ENCODE assay signal across 10 cellular contexts in the genomic region with DNA sequence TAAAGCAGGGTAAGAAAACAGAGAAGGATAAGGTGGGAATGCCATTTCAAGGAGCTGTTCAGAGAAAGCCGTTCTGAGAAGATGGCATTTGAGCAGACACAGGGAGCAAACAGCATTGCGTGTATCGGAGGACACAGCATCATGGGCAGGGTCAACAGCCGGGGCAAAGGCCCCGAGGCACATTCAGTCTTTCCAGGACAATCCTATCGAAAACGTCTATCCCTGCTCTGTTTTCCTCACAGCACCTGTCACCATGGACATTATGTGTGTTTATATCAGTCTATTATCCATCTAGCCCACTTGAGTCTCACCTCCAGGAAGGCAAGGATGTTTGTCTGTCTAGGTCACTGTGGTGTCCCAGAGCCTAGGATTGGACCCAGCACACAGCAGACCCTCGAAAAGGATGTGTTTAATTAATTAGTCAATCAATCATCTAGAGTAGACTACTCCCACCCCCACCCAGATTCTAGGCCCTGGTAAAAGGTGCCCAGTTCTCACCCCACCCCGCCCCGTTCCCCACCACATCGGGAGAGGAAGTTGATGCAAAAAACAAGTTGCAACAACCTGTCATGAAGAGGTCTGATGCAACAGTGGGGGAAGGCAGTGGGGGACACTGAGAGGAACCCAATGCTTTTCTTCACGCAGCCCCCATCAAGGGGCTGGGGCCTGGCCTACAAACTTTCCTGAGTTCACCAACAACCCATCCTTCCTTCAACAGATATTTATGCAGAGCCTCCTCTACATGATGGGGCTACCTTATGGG.
A peak's percentile ranks its signal among the peaks of the same experiment; 100 is the strongest.
DNase-seq lines count a peak whose midpoint lies in the region; ATAC-seq, FAIRE-seq and TF ChIP-seq lines count a peak whose summit lies in the region.
"Had no signal": no experiment of that assay in that cellular context is flagged by ENCODE, and none has a peak within 500 bp of the region (broad histone marks: within the 10 kb centered on the region; RNA-seq: fewer than 3 reads in every experiment).

No MANE protein-coding gene starts in this region.

- CTCF ChIA-PET in HepG2 (lab: Yijun Ruan, JAX; ENCODE audit: low intra/inter-chr PET ratio, low total read pairs), result no interaction called here

- no peak overlapping the region for H3K4me3 ChIP-seq in right atrium auricular region
- H3K4me3 ChIP-seq in HepG2 (replicated peaks in 1 of 3; ENCODE audit: insufficient read depth in 1 of 3, low read depth in 2 of 3, low read length in 3 of 3), result no peak overlapping the region
- H3K4me3 ChIP-seq in kidney (ENCODE audit: low read length in 2 of 2), result no peak overlapping the region

- TF ChIP-seq CTCF in right atrium auricular region (IDR thresholded peaks at IDR 0.05), result no peak
- no peak for TF ChIP-seq CTCF in HepG2 (CRISPR knock-in tag; IDR thresholded peaks at IDR 0.05)
- TF ChIP-seq CTCF in kidney (IDR thresholded peaks at IDR 0.05; ENCODE audit: borderline replicate concordance, extremely low read depth, insufficient read depth), result no peak

- TF ChIP-seq RAD21 in HepG2 (CRISPR knock-in tag; IDR thresholded peaks at IDR 0.05), result no peak

- H3K9ac ChIP-seq in HepG2 (ENCODE audit: insufficient read depth, low read depth, low read length), result no peak overlapping the region
- H3K9ac ChIP-seq in kidney (ENCODE audit: low read length in 2 of 2), result no peak overlapping the region

- intact Hi-C loops in Right ventricle myocardium inferior (cut with DNase I) (loop anchor here (5.0 kb wide), 1 partner anchor 66 kb away; a partner anchor contains a TSS), HepG2 (cut with micrococcal nuclease; ENCODE audit: unreplicated experiment) (no loop called here), kidney (cut with DNase I) (no loop called here)

- H3K36me3 ChIP-seq in right atrium auricular region (no peaks in the 10 kb centered on the region), HepG2 (replicated peaks in 1 of 2; ENCODE audit: control insufficient read depth in 1 of 2, insufficient read depth in 2 of 2, low read length in 2 of 2) (no peaks in the 10 kb centered on the region), kidney (ENCODE audit: control insufficient read depth in 1 of 2, insufficient read depth in 2 of 2, low read length in 2 of 2) (no peaks in the 10 kb centered on the region)

- POLR2A ChIA-PET in HepG2 (lab: Yijun Ruan, JAX), result no interaction called here

- H3K4me2 ChIP-seq in HepG2 (ENCODE audit: low read depth, low read length), result no peak overlapping the region

- in situ Hi-C loops in HepG2 (cut with HindIII; ENCODE audit: extremely low pct_ligation_motif_present, low pct_unique_long_range_greater_than_20kb), result no loop called here

- no peak overlapping the region for H2AFZ ChIP-seq in HepG2 (ENCODE audit: low read length)

- H3K27ac ChIP-seq in right atrium auricular region (peak overlapping the region in 1 of 2 donors; percentile 55), HepG2 (ENCODE audit: extremely low read length, insufficient read depth, low read length) (no peak overlapping the region), kidney (ENCODE audit: low read depth in 2 of 2, low read length in 2 of 2) (peak overlapping the region in 1 of 2 donors; percentile 45)

- no peaks in the 10 kb centered on the region for H3K79me2 ChIP-seq in HepG2 (ENCODE audit: insufficient read depth, low read length)

- H3K9me3 ChIP-seq in right atrium auricular region, result no peaks in the 10 kb centered on the region
- H3K9me3 ChIP-seq in HepG2 (ENCODE audit: low read length), result 0 out of 2 replicates have a peak, but pooled peaks cover 4% of the 10 kb centered on the region
- H3K9me3 ChIP-seq in kidney (ENCODE audit: control insufficient read depth in 1 of 2, low read length in 2 of 2), result no peaks in the 10 kb centered on the region

- WGBS in HepG2 (ENCODE audit: low lambda C conversion rate), result 25% methylated on average over 12 of the region's 12 CpGs

- H3K27me3 ChIP-seq in right atrium auricular region (no peaks in the 10 kb centered on the region), HepG2 (ENCODE audit: control insufficient read depth in 1 of 2, insufficient read depth in 2 of 2, low read length in 2 of 2) (peaks cover 7 to 32% of the 10 kb centered on the region in 2 experiments; a peak in 4 of 5 replicates)

- FAIRE-seq in HepG2 (lab: Jason Lieb, UNC) (no peak), urothelium cell line (lab: Jason Lieb, UNC) (peak; percentile 61), kidney (lab: Jason Lieb, UNC) (no peak)
- FAIRE-seq: islet of Langerhans had no signal

- no peak for ATAC-seq in Right ventricle myocardium inferior
- ATAC-seq in HepG2, result no peak
- ATAC-seq in HG02798 (IDR thresholded peaks at IDR 0.05; ENCODE audit: poor library complexity, unreplicated experiment), result no peak

- DNase-seq in Right ventricle myocardium inferior (ENCODE audit: missing footprints) (peak; percentile 81), right atrium auricular region (ENCODE audit: low spot score) (no peak), HepG2 (ENCODE audit: low spot score) (no peak), urothelium cell line (ENCODE audit: low spot score) (no peak), kidney (no peak), NCI-H2196 (lab: John Stamatoyannopoulos, UW; ENCODE audit: unreplicated experiment) (no peak)
- DNase-seq in activated T-helper 9 cell treated with anti-CD3 and anti-CD28 coated beads, Interleukin-2, amount 50 U/mL, for 16 hours (ENCODE audit: low read depth), result peak; percentile 37
- DNase-seq: NCI-H1105 had no signal

- no peak for TF ChIP-seq POLR2A in HepG2 (IDR thresholded peaks at IDR 0.05; ENCODE audit: insufficient read depth in 1 of 2, low read depth in 2 of 2, low read length in 2 of 2)

- peaks cover 0 to 20% of the 10 kb centered on the region in 2 donors for H3K4me1 ChIP-seq in right atrium auricular region
- H3K4me1 ChIP-seq in HepG2 (ENCODE audit: insufficient read depth, low read length), result no peaks in the 10 kb centered on the region
- H3K4me1 ChIP-seq in kidney (ENCODE audit: control insufficient read depth in 1 of 2, insufficient read depth in 1 of 2, low read depth in 1 of 2, low read length in 2 of 2), result peaks cover 0 to 16% of the 10 kb centered on the region in 2 donors

- no peaks in the 10 kb centered on the region for H4K20me1 ChIP-seq in HepG2 (ENCODE audit: insufficient read depth, low read length)

- TF ChIP-seq EP300 in HepG2 (IDR thresholded peaks at IDR 0.05; ENCODE audit: low read depth in 2 of 2, low read length in 2 of 2), result no peak
- TF ChIP-seq EP300 in HepG2 (CRISPR knock-in tag; IDR thresholded peaks at IDR 0.05; ENCODE audit: borderline replicate concordance), result no peak

- no TSS peak for BruUV-seq in HepG2 (replicated peaks; lab: Mats Ljungman, UMichigan)

TF ChIP-seq in HepG2, 621 proteins besides CTCF, POLR2A, EP300 and RAD21:
- TF ChIP-seq, protein P1, sequence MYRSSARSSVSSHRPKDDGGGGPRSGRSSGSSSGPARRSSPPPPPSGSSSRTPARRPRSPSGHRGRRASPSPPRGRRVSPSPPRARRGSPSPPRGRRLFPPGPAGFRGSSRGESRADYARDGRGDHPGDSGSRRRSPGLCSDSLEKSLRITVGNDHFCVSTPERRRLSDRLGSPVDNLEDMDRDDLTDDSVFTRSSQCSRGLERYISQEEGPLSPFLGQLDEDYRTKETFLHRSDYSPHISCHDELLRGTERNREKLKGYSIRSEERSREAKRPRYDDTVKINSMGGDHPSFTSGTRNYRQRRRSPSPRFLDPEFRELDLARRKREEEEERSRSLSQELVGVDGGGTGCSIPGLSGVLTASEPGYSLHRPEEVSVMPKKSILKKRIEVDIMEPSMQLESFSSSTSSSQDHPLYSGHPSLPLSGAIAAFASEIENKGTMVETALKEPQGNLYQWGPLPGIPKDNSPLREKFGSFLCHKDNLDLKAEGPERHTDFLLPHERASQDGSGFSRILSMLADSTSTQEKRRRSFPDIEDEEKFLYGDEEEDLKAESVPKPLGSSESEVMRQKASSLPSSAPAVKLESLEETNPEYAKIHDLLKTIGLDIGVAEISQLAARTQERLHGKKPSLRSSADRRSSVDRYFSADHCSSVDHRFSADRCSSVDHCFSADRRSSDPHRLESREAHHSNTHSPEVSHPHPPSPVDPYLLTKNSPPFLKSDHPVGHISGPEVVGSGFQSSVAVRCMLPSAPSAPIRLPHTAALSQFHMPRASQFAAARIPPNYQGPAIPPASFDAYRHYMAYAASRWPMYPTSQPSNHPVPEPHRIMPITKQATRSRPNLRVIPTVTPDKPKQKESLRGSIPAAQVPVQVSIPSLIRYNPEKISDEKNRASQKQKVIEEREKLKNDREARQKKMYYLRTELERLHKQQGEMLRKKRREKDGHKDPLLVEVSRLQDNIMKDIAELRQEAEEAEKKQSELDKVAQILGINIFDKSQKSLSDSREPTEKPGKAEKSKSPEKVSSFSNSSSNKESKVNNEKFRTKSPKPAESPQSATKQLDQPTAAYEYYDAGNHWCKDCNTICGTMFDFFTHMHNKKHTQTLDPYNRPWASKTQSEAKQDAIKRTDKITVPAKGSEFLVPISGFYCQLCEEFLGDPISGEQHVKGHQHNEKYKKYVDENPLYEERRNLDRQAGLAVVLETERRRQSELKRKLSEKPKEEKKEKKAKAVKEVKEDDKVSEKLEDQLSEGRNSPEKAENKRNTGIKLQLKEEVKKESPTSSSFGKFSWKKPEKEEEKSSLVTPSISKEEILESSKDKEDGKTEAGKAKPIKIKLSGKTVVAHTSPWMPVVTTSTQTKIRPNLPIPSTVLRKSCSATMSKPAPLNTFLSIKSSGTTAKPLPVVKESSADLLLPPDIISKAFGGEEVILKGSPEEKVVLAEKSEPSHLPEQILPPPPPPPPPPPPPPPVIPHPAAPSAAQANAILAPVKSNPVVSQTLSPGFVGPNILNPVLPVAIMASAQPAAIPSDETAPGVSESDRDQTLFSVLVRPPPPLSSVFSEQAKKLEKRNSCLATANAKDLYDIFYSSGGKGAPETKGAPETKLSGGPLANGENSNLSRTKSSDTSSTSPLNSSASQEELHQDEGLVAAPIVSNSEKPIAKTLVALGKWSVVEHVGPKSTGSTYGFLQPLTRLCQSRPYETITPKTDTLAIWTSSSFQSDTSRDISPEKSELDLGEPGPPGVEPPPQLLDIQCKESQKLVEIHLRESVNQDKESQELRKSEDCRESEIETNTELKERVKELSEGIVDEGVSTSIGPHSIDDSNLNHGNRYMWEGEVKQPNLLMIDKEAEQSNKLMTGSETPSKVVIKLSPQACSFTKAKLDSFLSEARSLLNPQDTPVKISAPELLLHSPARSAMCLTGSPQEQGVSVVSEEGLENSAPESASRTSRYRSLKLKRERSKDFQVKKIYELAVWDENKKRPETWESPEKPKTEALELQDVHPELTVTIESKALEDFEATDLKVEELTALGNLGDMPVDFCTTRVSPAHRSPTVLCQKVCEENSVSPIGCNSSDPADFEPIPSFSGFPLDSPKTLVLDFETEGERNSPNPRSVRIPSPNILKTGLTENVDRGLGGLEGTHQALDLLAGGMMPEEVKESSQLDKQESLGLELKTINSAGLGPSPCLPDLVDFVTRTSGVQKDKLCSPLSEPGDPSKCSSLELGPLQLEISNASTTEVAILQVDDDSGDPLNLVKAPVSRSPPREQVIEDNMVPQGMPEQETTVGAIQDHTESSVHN (CRISPR knock-in tag; IDR thresholded peaks at IDR 0.05), result no peak
- TF ChIP-seq CEBPB (IDR thresholded peaks at IDR 0.05; ENCODE audit: borderline replicate concordance, low read depth, low read length), result 0 out of 2 replicates have a peak, but pooled peaks have one; percentile 8
- TF ChIP-seq RBM22 (optimal IDR thresholded peaks at IDR 0.05; ENCODE audit: low read length), result no peak
TF ChIP-seq in HepG2: peak in this region for 1.

Comparison
In these comparisons a context has a peak if more than half of its experiments do, and no peak if none do; other contexts are left out.
1. DNase-seq: peak in Right ventricle myocardium inferior (single experiment) and activated T-helper 9 cell treated with anti-CD3 and anti-CD28 coated beads, Interleukin-2, amount 50 U/mL, for 16 hours (single experiment); none in right atrium auricular region (single experiment), HepG2 (single experiment), urothelium cell line (single experiment), kidney (single experiment) and NCI-H2196 (single experiment).